In genomic region chrX:10095698-10096432, GRCh38 we compare ENCODE assay signal across 1 cellular context.
TF ChIP-seq lines count a peak whose summit lies in the region.

No MANE protein-coding gene starts in this region.

TF ChIP-seq in GM12878, 131 proteins besides CTCF, POLR2A, EP300 and RAD21 (continued from another document):
- TF ChIP-seq ZBTB40 (IDR thresholded peaks at IDR 0.05; ENCODE audit: borderline replicate concordance) (no peak), SMARCA5 (IDR thresholded peaks at IDR 0.05) (no peak), YBX1 (IDR thresholded peaks at IDR 0.05) (no peak), MEF2B (IDR thresholded peaks at IDR 0.05; ENCODE audit: partially characterized antibody, poor library complexity, severe bottlenecking) (peak; percentile 78), MLLT1 (IDR thresholded peaks at IDR 0.05) (no peak), ESRRA (IDR thresholded peaks at IDR 0.05; ENCODE audit: low read length) (no peak), HDAC2 (IDR thresholded peaks at IDR 0.05) (no peak), SMAD1 (IDR thresholded peaks at IDR 0.05; ENCODE audit: low read depth, partially characterized antibody) (no peak), E2F8 (IDR thresholded peaks at IDR 0.05; ENCODE audit: low read depth, partially characterized antibody) (no peak), SUPT20H (IDR thresholded peaks at IDR 0.05; ENCODE audit: borderline replicate concordance, control insufficient read depth, low read depth, low read length) (no peak), CEBPB (IDR thresholded peaks at IDR 0.05; ENCODE audit: borderline replicate concordance in 1 of 2, low read depth in 2 of 2, low read length in 2 of 2) (no peak), IKZF1 (conservative IDR thresholded peaks at IDR 0.05) (peak; percentile 33), HSF1 (IDR thresholded peaks at IDR 0.05; ENCODE audit: low read depth, low read length) (no peak), ZSCAN29 (IDR thresholded peaks at IDR 0.05) (no peak), CHD4 (IDR thresholded peaks at IDR 0.05) (no peak), NFIC (IDR thresholded peaks at IDR 0.05; ENCODE audit: low read depth, low read length) (peak; percentile 25; the same call in 1 of the 2 replicates), RCOR1 (conservative IDR thresholded peaks at IDR 0.05; ENCODE audit: low read depth, low read length) (no peak), EED (IDR thresholded peaks at IDR 0.05; ENCODE audit: low read depth) (peak; percentile 54; the same call in 1 of the 2 replicates), TCF7 (IDR thresholded peaks at IDR 0.05; ENCODE audit: borderline replicate concordance) (peak; percentile 74; the same call in 1 of the 2 replicates), NRF1 (conservative IDR thresholded peaks at IDR 0.05; ENCODE audit: low read depth, low read length) (no peak), NKRF (conservative IDR thresholded peaks at IDR 0.05) (no peak), E2F4 (IDR thresholded peaks at IDR 0.05; ENCODE audit: low read depth, low read length) (no peak), MAX (IDR thresholded peaks at IDR 0.05; ENCODE audit: low read depth, low read length) (no peak)
TF ChIP-seq in GM12878: peak in this region for 10.
